Comparison of ENCODE assay signal across 9 cellular contexts in genomic region chr14:30874120-30874998, GRCh38. TPM values are rescaled to one million over a fixed set of nuclear protein-coding genes. Genes with fewer than 3 reads are reported as not detected.
A peak's percentile ranks its signal among the peaks of the same experiment; 100 is the strongest.
DNase-seq lines count a peak whose midpoint lies in the region; ATAC-seq and TF ChIP-seq lines count a peak whose summit lies in the region.
"Had no signal": no experiment of that assay in that cellular context is flagged by ENCODE, and none has a peak within 500 bp of the region (broad histone marks: within the 10 kb centered on the region; RNA-seq: fewer than 3 reads in every experiment).

Gene COCH (plus strand): TSS chr14:30874559. CDS start chr14:30874939, 380 bp downstream.

- peak within 1 kb of the TSS; percentile 46 for H3K4me3 ChIP-seq in fibroblast of the aortic adventitia (ENCODE audit: low read depth, low read length)
- H3K4me3 ChIP-seq: PC-9 had no signal

- TF ChIP-seq CTCF in activated CD8-positive, alpha-beta T cell treated with anti-CD3 and anti-CD28 coated beads for 36 hours (IDR thresholded peaks at IDR 0.05): peak; percentile 32
- TF ChIP-seq CTCF in fibroblast of the aortic adventitia (IDR thresholded peaks at IDR 0.05; ENCODE audit: insufficient read depth, low read length) (peak; percentile 6), omental fat pad (IDR thresholded peaks at IDR 0.05) (no peak)

- POLR2A ChIA-PET in activated CD8-positive, alpha-beta T cell treated with anti-CD3 and anti-CD28 coated beads for 36 hours (lab: Charles Lee): interaction anchor here (1.1 kb wide), 1 partner anchor 100 kb away, joined by 4 read pairs; no protein-coding TSS in a partner anchor

- CTCF ChIA-PET in activated CD8-positive, alpha-beta T cell treated with anti-CD3 and anti-CD28 coated beads for 36 hours (lab: Charles Lee): interaction anchor here (0.6 to 1.4 kb wide), 5 partner anchors 37 to 1125 kb away, joined by 3 to 4 read pairs (median 3); no protein-coding TSS in a partner anchor

- no peaks in the 10 kb centered on the region for H3K36me3 Mint-ChIP-seq in activated CD8-positive, alpha-beta T cell treated with anti-CD3 and anti-CD28 coated beads for 36 hours (ENCODE audit: low read depth)

- H3K27me3 Mint-ChIP-seq in activated CD8-positive, alpha-beta T cell treated with anti-CD3 and anti-CD28 coated beads for 36 hours: peaks cover 51% of the 10 kb centered on the region

- peak within 1 kb of the TSS; percentile 74 for H3K4me3 Mint-ChIP-seq in activated CD8-positive, alpha-beta T cell treated with anti-CD3 and anti-CD28 coated beads for 36 hours

- ATAC-seq in GM18520 (IDR thresholded peaks at IDR 0.05; ENCODE audit: unreplicated experiment): peak; percentile 71
- ATAC-seq in HG02938 (IDR thresholded peaks at IDR 0.05; ENCODE audit: unreplicated experiment): peak; percentile 61
- peak; percentile 83 for ATAC-seq in activated CD8-positive, alpha-beta T cell treated with anti-CD3 and anti-CD28 coated beads for 36 hours
- peak; percentile 58 for ATAC-seq in omental fat pad (ENCODE audit: low FRiP score)

- H3K4me1 Mint-ChIP-seq in activated CD8-positive, alpha-beta T cell treated with anti-CD3 and anti-CD28 coated beads for 36 hours (ENCODE audit: low read depth): peaks cover 13% of the 10 kb centered on the region

- no peak within 1 kb of the TSS for H3K27ac Mint-ChIP-seq in activated CD8-positive, alpha-beta T cell treated with anti-CD3 and anti-CD28 coated beads for 36 hours

- DNase-seq in AG20443 (ENCODE audit: low spot score) (peak; percentile 46), NCI-H2107 treated with DMSO at 0.1 percent for 48 hours (lab: John Stamatoyannopoulos, UW; ENCODE audit: unreplicated experiment) (peak; percentile 38), fibroblast of the aortic adventitia (ENCODE audit: low read depth) (no peak), omental fat pad (ENCODE audit: low spot score) (no peak), AML-193 (lab: John Stamatoyannopoulos, UW) (no peak)
- DNase-seq in activated CD8-positive, alpha-beta T cell treated with anti-CD3 and anti-CD28 coated beads for 36 hours: peak; percentile 54

- intact Hi-C loops in activated CD8-positive, alpha-beta T cell treated with anti-CD3 and anti-CD28 coated beads for 36 hours (cut with micrococcal nuclease): no loop called here

- no peaks in the 10 kb centered on the region for H3K9me3 Mint-ChIP-seq in activated CD8-positive, alpha-beta T cell treated with anti-CD3 and anti-CD28 coated beads for 36 hours

RNA-seq across cellular contexts. Expression of gene COCH, which starts in this region (rescaled TPM):
- 1 to 10 TPM; 5.8 TPM for total RNA-seq in activated CD8-positive, alpha-beta T cell treated with anti-CD3 and anti-CD28 coated beads for 36 hours
- 0.36 TPM in 1 of 2 replicates, not detected in the other for total RNA-seq in fibroblast of the aortic adventitia (ENCODE audit: low replicate concordance)
- 1 to 10 TPM; 2.6 to 3.8 (median 2.9) TPM for total RNA-seq in omental fat pad

Comparison
In these comparisons a context has a peak if more than half of its experiments do, and no peak if none do; other contexts are left out.
1. DNase-seq: peak in AG20443 (single experiment), NCI-H2107 treated with DMSO at 0.1 percent for 48 hours (single experiment) and activated CD8-positive, alpha-beta T cell treated with anti-CD3 and anti-CD28 coated beads for 36 hours (single experiment); none in fibroblast of the aortic adventitia (single experiment), omental fat pad (single experiment) and AML-193 (0 of 2).
2. CTCF ChIP-seq: peak in activated CD8-positive, alpha-beta T cell treated with anti-CD3 and anti-CD28 coated beads for 36 hours (single experiment) and fibroblast of the aortic adventitia (single experiment); none in omental fat pad (0 of 3).
3. Peak in every context shown above with its lines, with median percentiles within 50 percentile points of each other: ATAC-seq.